17 cellular contexts compared by ENCODE assay signal in the genomic region with DNA sequence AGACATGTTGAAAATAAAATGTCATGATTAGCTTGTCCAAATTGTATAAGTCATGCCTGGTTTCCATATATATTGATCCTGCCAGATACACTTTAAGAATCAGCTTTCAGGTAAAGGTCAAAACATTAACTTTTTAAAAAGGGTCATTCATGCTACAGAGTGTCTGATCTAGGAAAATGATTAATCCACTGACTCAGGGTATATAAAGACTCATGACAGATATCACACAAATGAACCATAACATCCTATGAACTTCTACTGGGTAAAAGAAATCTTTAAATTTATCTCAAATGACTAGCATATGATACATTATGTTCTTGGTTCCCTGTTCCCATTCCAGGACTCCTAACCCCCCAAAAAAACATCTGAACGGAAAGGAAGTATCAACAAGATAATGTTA. TPM values are rescaled to one million over a fixed set of nuclear protein-coding genes. Genes with fewer than 3 reads are reported as not detected.
DNase-seq lines count a peak whose midpoint lies in the region; ATAC-seq and TF ChIP-seq lines count a peak whose summit lies in the region.
"Had no signal": no experiment of that assay in that cellular context is flagged by ENCODE, and none has a peak within 500 bp of the region (broad histone marks: within the 10 kb centered on the region; RNA-seq: fewer than 3 reads in every experiment).

No MANE protein-coding gene starts in this region.

- H3K4me3 Mint-ChIP-seq in activated naive CD4-positive, alpha-beta T cell treated with anti-CD3 and anti-CD28 coated beads, Interleukin-2, amount 50 U/mL, for 24 hours: no peak overlapping the region
- H3K4me3 Mint-ChIP-seq in activated naive CD4-positive, alpha-beta T cell treated with anti-CD3 and anti-CD28 coated beads for 36 hours: no peak overlapping the region
- no peak overlapping the region for H3K4me3 Mint-ChIP-seq in activated B cell treated with CpG ODN at 0.5 μM for 24 hours
- no peak overlapping the region for H3K4me3 Mint-ChIP-seq in naive thymus-derived CD4-positive, alpha-beta T cell
- H3K4me3 Mint-ChIP-seq: CD8-positive, alpha-beta T cell had no signal

- in situ Hi-C loops in Caki2 (cut with HindIII; ENCODE audit: low pct_unique_long_range_greater_than_20kb, low sequenced_read_pairs): loop anchor here (25.0 kb wide), 1 partner anchor 262 kb away; a partner anchor contains a TSS

- POLR2A ChIA-PET in activated B cell treated with CpG ODN at 0.5 μM for 24 hours (lab: Charles Lee): interaction anchor here (0.6 kb wide), 1 partner anchor 219 kb away, joined by 3 read pairs; no protein-coding TSS in a partner anchor
- POLR2A ChIA-PET in naive thymus-derived CD4-positive, alpha-beta T cell (lab: Charles Lee): no interaction called here

- intact Hi-C loops in activated naive CD4-positive, alpha-beta T cell treated with anti-CD3 and anti-CD28 coated beads for 36 hours (cut with micrococcal nuclease): no loop called here
- intact Hi-C loops in activated B cell treated with CpG ODN at 0.5 μM for 24 hours (cut with micrococcal nuclease): no loop called here
- intact Hi-C loops in naive thymus-derived CD4-positive, alpha-beta T cell (cut with micrococcal nuclease): no loop called here

- TF ChIP-seq CTCF in activated B cell treated with CpG ODN at 0.5 μM for 24 hours (IDR thresholded peaks at IDR 0.05) (no peak), coronary artery (IDR thresholded peaks at IDR 0.05) (no peak)

- H3K27ac Mint-ChIP-seq in activated naive CD4-positive, alpha-beta T cell treated with anti-CD3 and anti-CD28 coated beads, Interleukin-2, amount 50 U/mL, for 24 hours: peak overlapping the region; percentile 32
- H3K27ac Mint-ChIP-seq in activated naive CD4-positive, alpha-beta T cell treated with anti-CD3 and anti-CD28 coated beads for 36 hours: no peak overlapping the region
- H3K27ac Mint-ChIP-seq in activated B cell treated with CpG ODN at 0.5 μM for 24 hours: peak overlapping the region; percentile 26
- no peak overlapping the region for H3K27ac Mint-ChIP-seq in naive thymus-derived CD4-positive, alpha-beta T cell
- H3K27ac Mint-ChIP-seq: CD8-positive, alpha-beta T cell had no signal

- no peaks in the 10 kb centered on the region for H3K27me3 Mint-ChIP-seq in activated naive CD4-positive, alpha-beta T cell treated with anti-CD3 and anti-CD28 coated beads, Interleukin-2, amount 50 U/mL, for 24 hours
- no peaks in the 10 kb centered on the region for H3K27me3 Mint-ChIP-seq in activated naive CD4-positive, alpha-beta T cell treated with anti-CD3 and anti-CD28 coated beads for 36 hours (ENCODE audit: low read depth)
- H3K27me3 Mint-ChIP-seq in activated B cell treated with CpG ODN at 0.5 μM for 24 hours: no peaks in the 10 kb centered on the region
- H3K27me3 Mint-ChIP-seq in naive thymus-derived CD4-positive, alpha-beta T cell: no peaks in the 10 kb centered on the region

- peaks cover 0 to 7% (median 0%) of the 10 kb centered on the region in 3 experiments for H3K9me3 ChIP-seq in naive thymus-derived CD4-positive, alpha-beta T cell (ENCODE audit: control insufficient read depth in 2 of 3, low read length in 3 of 3)

- H3K27ac ChIP-seq in coronary artery: no peak overlapping the region
- no peak overlapping the region for H3K27ac ChIP-seq in naive thymus-derived CD4-positive, alpha-beta T cell (ENCODE audit: low read depth, low read length)
- H3K27ac ChIP-seq: BLaER1, KMS-11, SJSA1 had no signal

- H3K36me3 ChIP-seq in naive thymus-derived CD4-positive, alpha-beta T cell (ENCODE audit: control insufficient read depth in 2 of 3, insufficient read depth in 3 of 3, low read length in 3 of 3): no peaks in the 10 kb centered on the region

- CTCF ChIA-PET in activated naive CD4-positive, alpha-beta T cell treated with anti-CD3 and anti-CD28 coated beads for 36 hours (lab: Charles Lee): interaction anchor here (0.6 kb wide), 1 partner anchor 65 kb away, joined by 3 read pairs; no protein-coding TSS in a partner anchor
- CTCF ChIA-PET in activated B cell treated with CpG ODN at 0.5 μM for 24 hours (lab: Charles Lee): interaction anchor here (0.6 kb wide), 1 partner anchor 104 kb away, joined by 3 read pairs; no protein-coding TSS in a partner anchor
- CTCF ChIA-PET in naive thymus-derived CD4-positive, alpha-beta T cell (lab: Charles Lee): no interaction called here

- peaks cover 4% of the 10 kb centered on the region for H3K9me3 Mint-ChIP-seq in activated naive CD4-positive, alpha-beta T cell treated with anti-CD3 and anti-CD28 coated beads, Interleukin-2, amount 50 U/mL, for 24 hours
- H3K9me3 Mint-ChIP-seq in activated naive CD4-positive, alpha-beta T cell treated with anti-CD3 and anti-CD28 coated beads for 36 hours: peaks cover 16% of the 10 kb centered on the region
- H3K9me3 Mint-ChIP-seq in activated B cell treated with CpG ODN at 0.5 μM for 24 hours: peaks cover 4% of the 10 kb centered on the region
- peaks cover 0 to 20% (median 10%) of the 10 kb centered on the region in 11 donors for H3K9me3 Mint-ChIP-seq in naive thymus-derived CD4-positive, alpha-beta T cell

- H3K4me1 ChIP-seq in naive thymus-derived CD4-positive, alpha-beta T cell (ENCODE audit: control insufficient read depth in 2 of 2, insufficient read depth in 2 of 2, low read length in 2 of 2): no peaks in the 10 kb centered on the region
- H3K4me1 ChIP-seq: BLaER1 had no signal

- peaks cover 49% of the 10 kb centered on the region for H3K4me1 Mint-ChIP-seq in activated naive CD4-positive, alpha-beta T cell treated with anti-CD3 and anti-CD28 coated beads, Interleukin-2, amount 50 U/mL, for 24 hours
- peaks cover 39% of the 10 kb centered on the region for H3K4me1 Mint-ChIP-seq in activated naive CD4-positive, alpha-beta T cell treated with anti-CD3 and anti-CD28 coated beads for 36 hours (ENCODE audit: low read depth)
- peaks cover 55% of the 10 kb centered on the region for H3K4me1 Mint-ChIP-seq in activated B cell treated with CpG ODN at 0.5 μM for 24 hours
- peaks cover 32 to 63% (median 49%) of the 10 kb centered on the region in 7 donors for H3K4me1 Mint-ChIP-seq in naive thymus-derived CD4-positive, alpha-beta T cell

- H3K36me3 Mint-ChIP-seq in activated naive CD4-positive, alpha-beta T cell treated with anti-CD3 and anti-CD28 coated beads, Interleukin-2, amount 50 U/mL, for 24 hours: peaks cover 16% of the 10 kb centered on the region
- peaks cover 10% of the 10 kb centered on the region for H3K36me3 Mint-ChIP-seq in activated naive CD4-positive, alpha-beta T cell treated with anti-CD3 and anti-CD28 coated beads for 36 hours (ENCODE audit: low read depth)
- peaks cover 9% of the 10 kb centered on the region for H3K36me3 Mint-ChIP-seq in activated B cell treated with CpG ODN at 0.5 μM for 24 hours (ENCODE audit: low read depth)
- peaks cover 12 to 26% (median 21%) of the 10 kb centered on the region in 5 donors for H3K36me3 Mint-ChIP-seq in naive thymus-derived CD4-positive, alpha-beta T cell

- DNase-seq in activated naive CD4-positive, alpha-beta T cell treated with anti-CD3 and anti-CD28 coated beads for 36 hours: no peak
- peak; percentile 41 for DNase-seq in Caki2 (ENCODE audit: low read depth)
- no peak for DNase-seq in activated B cell treated with CpG ODN at 0.5 μM for 24 hours
- peak; percentile 33 for DNase-seq in kidney tubule cell (ENCODE audit: low spot score)
- DNase-seq in coronary artery (ENCODE audit: low spot score): no peak
- DNase-seq in naive thymus-derived CD4-positive, alpha-beta T cell: no peak
- no peak for DNase-seq in stimulated activated CD4-positive, alpha-beta T cell treated with anti-CD3 and anti-CD28 coated beads, Interleukin-1b, Interleukin-23, amount 100 ng/mL, for 48 hours
- DNase-seq: CD8-positive, alpha-beta T cell; H7; MV-4-11; NCI-H187; NCI-H226; NCI-H524 treated with DMSO at 0.1 percent for 48 hours had no signal

- H3K4me3 ChIP-seq in coronary artery: no peak overlapping the region
- H3K4me3 ChIP-seq in naive thymus-derived CD4-positive, alpha-beta T cell (ENCODE audit: low read length): no peak overlapping the region
- H3K4me3 ChIP-seq: BLaER1, SJSA1 had no signal

- ATAC-seq in activated B cell treated with CpG ODN at 0.5 μM for 24 hours (ENCODE audit: low read depth): no peak
- no peak for ATAC-seq in naive thymus-derived CD4-positive, alpha-beta T cell
- ATAC-seq: CD8-positive, alpha-beta T cell had no signal

- H3K27me3 ChIP-seq in naive thymus-derived CD4-positive, alpha-beta T cell (ENCODE audit: control insufficient read depth in 2 of 2, insufficient read depth in 2 of 2, low read length in 2 of 2): no peaks in the 10 kb centered on the region
- H3K27me3 ChIP-seq: BLaER1, SJSA1 had no signal

RNA-seq across cellular contexts. Expression of a gene that starts 11.7 kb away (rescaled TPM):
- 10 to 100 TPM; 47.2 to 48.9 TPM for total RNA-seq in activated naive CD4-positive, alpha-beta T cell treated with anti-CD3 and anti-CD28 coated beads for 36 hours
- 9.4 and 24.6 TPM in 2 replicates for total RNA-seq in Caki2 (2014; rRNA removed; shearing (Covaris generic); ENCODE audit: low replicate concordance)
- 99.4 and 115 TPM in 2 replicates for total RNA-seq in activated B cell treated with CpG ODN at 0.5 μM for 24 hours
- total RNA-seq in naive thymus-derived CD4-positive, alpha-beta T cell: 100 to 1,000 TPM in 3 of 5 experiments, 10 to 100 TPM in 2; 64.0 to 114 (median 104) TPM
- 10 to 100 TPM; 17.6 to 35.4 TPM for polyA plus RNA-seq in naive thymus-derived CD4-positive, alpha-beta T cell

RNA-seq across cellular contexts. Expression of a gene that starts 54.5 kb away (rescaled TPM):
- not detected for total RNA-seq in activated naive CD4-positive, alpha-beta T cell treated with anti-CD3 and anti-CD28 coated beads for 36 hours
- not detected in 2 replicates for total RNA-seq in Caki2 (2014; rRNA removed; shearing (Covaris generic); ENCODE audit: low replicate concordance)
- total RNA-seq in activated B cell treated with CpG ODN at 0.5 μM for 24 hours: not detected in 2 replicates
- total RNA-seq in naive thymus-derived CD4-positive, alpha-beta T cell: not detected
- not detected for polyA plus RNA-seq in naive thymus-derived CD4-positive, alpha-beta T cell
- total RNA-seq: CD8-positive, alpha-beta T cell; SJSA1 had no signal

Comparison
In these comparisons a context has a peak if more than half of its experiments do, and no peak if none do; other contexts are left out.
1. H3K27ac Mint-ChIP-seq: peak in activated naive CD4-positive, alpha-beta T cell treated with anti-CD3 and anti-CD28 coated beads, Interleukin-2, amount 50 U/mL, for 24 hours (single experiment) and activated B cell treated with CpG ODN at 0.5 μM for 24 hours (single experiment); none in activated naive CD4-positive, alpha-beta T cell treated with anti-CD3 and anti-CD28 coated beads for 36 hours (single experiment) and naive thymus-derived CD4-positive, alpha-beta T cell (0 of 9).
2. DNase-seq: peak in Caki2 (single experiment) and kidney tubule cell (single experiment); none in activated naive CD4-positive, alpha-beta T cell treated with anti-CD3 and anti-CD28 coated beads for 36 hours (single experiment), activated B cell treated with CpG ODN at 0.5 μM for 24 hours (single experiment), coronary artery (single experiment), naive thymus-derived CD4-positive, alpha-beta T cell (0 of 9) and stimulated activated CD4-positive, alpha-beta T cell treated with anti-CD3 and anti-CD28 coated beads, Interleukin-1b, Interleukin-23, amount 100 ng/mL, for 48 hours (single experiment).